ENCODE assay signal across 23 cellular contexts in the genomic region with DNA sequence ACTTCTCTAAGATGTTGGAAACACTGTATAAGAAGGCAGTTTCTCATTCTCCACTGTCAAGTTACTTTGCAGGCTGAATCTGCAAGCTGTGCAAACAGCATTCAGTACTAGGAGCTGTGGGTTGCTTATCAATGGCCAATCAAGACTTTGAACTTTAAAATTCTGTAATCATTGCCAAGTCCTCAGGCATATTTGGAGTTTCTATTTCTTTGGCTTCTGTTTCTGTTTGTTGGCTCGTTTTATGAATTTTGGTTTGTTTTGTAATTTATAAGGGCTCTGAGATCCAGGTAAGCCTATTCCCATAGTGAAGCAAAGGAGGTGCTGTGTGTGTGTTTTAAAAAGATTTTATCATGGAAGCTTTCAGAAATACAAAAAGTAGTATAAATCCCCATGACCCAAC.
"Had no signal": no experiment of that assay in that cellular context is flagged by ENCODE, and none has a peak within 500 bp of the region (broad histone marks: within the 10 kb centered on the region; RNA-seq: fewer than 3 reads in every experiment).

No MANE protein-coding gene starts in this region.

- H3K36me3 ChIP-seq: adrenal gland, cardiac muscle cell, right atrium auricular region, suprapubic skin, transverse colon, uterus had no signal

- DNase-seq: activated CD4-positive, alpha-beta T cell treated with anti-CD3 and anti-CD28 coated beads, Interleukin-2, amount 50 U/mL, for 1 hour; activated CD8-positive, alpha-beta memory T cell treated with anti-CD3 and anti-CD28 coated beads for 24 hours; activated CD8-positive, alpha-beta memory T cell treated with anti-CD3 and anti-CD28 coated beads, Interleukin-2, amount 50 U/mL, for 48 hours; activated gamma-delta T cell treated with Interleukin-2 at 50 U/mL for 16 hours; activated T-cell treated with anti-CD3 and anti-CD28 coated beads, Interleukin-2, amount 50 U/mL, for 72 hours; adrenal gland; dorsolateral prefrontal cortex; foreskin fibroblast; islet precursor cell; left colon; occipital lobe; stimulated activated CD4-positive, alpha-beta T cell treated with anti-CD3 and anti-CD28 coated beads, Interleukin-15, amount 100 ng/mL, for 24 hours; stimulated activated CD4-positive, alpha-beta T cell treated with anti-CD3 and anti-CD28 coated beads, Interleukin-2, amount 100 ng/mL, for 48 hours; SW 1271; transverse colon; uterus had no signal

- H3K4me3 ChIP-seq: adrenal gland, cardiac muscle cell, dorsolateral prefrontal cortex, right atrium auricular region, suprapubic skin, transverse colon, uterus had no signal

- ATAC-seq: activated CD4-positive, CD25-positive, alpha-beta regulatory T cell treated with anti-CD3 and anti-CD28 coated beads, Interleukin-2, amount 50 U/mL, for 24 hours; activated naive CD4-positive, alpha-beta T cell treated with anti-CD3 and anti-CD28 coated beads, Interleukin-2, amount 50 U/mL, for 72 hours; activated T-cell treated with anti-CD3 and anti-CD28 coated beads, Interleukin-2, amount 50 U/mL, for 72 hours; left colon had no signal

- H3K9me3 ChIP-seq: adrenal gland, right atrium auricular region, suprapubic skin, transverse colon, uterus had no signal

- H3K4me1 ChIP-seq: uterus had no signal

- H3K27me3 ChIP-seq: adrenal gland, dorsolateral prefrontal cortex, right atrium auricular region, suprapubic skin, transverse colon, uterus had no signal

- H3K27ac ChIP-seq: cardiac muscle cell, epithelial cell of prostate, suprapubic skin had no signal

- H3K27ac Mint-ChIP-seq: activated naive CD4-positive, alpha-beta T cell treated with anti-CD3 and anti-CD28 coated beads, Interleukin-2, amount 50 U/mL, for 72 hours; activated T-cell treated with anti-CD3 and anti-CD28 coated beads, Interleukin-2, amount 50 U/mL, for 72 hours; stimulated activated naive CD8-positive, alpha-beta T cell treated with anti-CD3 and anti-CD28 coated beads, Interleukin-15, Interleukin-2, amounts not matched to agents 100 ng/mL and 50 ng/mL, for 24 hours had no signal

- H3K27me3 Mint-ChIP-seq: stimulated activated naive CD8-positive, alpha-beta T cell treated with anti-CD3 and anti-CD28 coated beads, Interleukin-15, Interleukin-2, amounts not matched to agents 100 ng/mL and 50 ng/mL, for 24 hours had no signal

- H3K4me3 Mint-ChIP-seq: activated T-cell treated with anti-CD3 and anti-CD28 coated beads, Interleukin-2, amount 50 U/mL, for 72 hours; stimulated activated naive CD8-positive, alpha-beta T cell treated with anti-CD3 and anti-CD28 coated beads, Interleukin-15, Interleukin-2, amounts not matched to agents 100 ng/mL and 50 ng/mL, for 24 hours had no signal
